ENCODE assay signal across 10 cellular contexts in the genomic region with DNA sequence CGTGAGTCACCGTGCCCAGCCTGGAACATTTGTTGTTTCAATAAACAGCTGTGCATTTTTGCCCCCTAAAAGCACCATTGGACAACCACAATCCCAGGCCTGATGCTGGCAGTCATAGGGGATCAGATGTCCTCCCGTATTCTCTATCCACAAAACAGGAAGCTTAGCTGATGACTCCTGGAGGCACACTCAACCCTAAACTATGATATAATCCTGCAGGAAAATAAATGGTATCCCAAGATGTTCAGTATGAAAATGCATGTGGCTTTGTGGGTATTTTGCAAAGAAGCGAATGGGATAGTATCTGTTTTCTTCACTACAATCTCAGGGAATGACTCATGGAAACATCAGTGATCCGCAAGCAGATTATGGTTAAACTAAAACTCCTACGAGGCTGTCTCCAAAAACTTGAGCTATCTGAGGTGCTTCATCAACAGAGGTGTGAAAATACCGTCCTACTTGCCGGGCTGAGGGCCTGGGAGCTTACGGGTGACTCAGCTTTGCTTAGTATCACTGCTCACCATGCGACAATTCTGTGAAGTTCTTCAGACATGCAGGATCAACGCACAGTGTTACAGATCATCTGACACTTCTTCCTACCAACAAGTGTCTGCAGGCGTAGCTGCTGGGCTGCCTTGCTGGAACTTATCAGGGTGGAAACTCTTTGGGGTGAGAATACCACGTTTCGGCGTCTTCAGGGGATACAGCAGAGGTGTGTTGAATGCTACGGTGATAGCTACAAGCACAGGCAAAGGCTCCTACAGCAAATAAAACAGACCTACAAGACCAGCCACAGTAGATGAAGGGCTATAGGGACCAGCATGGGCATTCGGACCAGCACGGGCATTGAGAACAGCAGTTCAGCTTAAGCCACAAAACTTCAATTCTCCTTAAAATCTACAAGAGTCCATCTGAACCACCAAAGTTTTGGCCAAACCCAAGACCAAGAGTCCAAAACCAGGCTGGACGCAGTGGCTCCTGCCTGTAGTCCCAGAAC.
A peak's percentile ranks its signal among the peaks of the same experiment; 100 is the strongest.
DNase-seq lines count a peak whose midpoint lies in the region; ATAC-seq, FAIRE-seq and TF ChIP-seq lines count a peak whose summit lies in the region.
"Had no signal": no experiment of that assay in that cellular context is flagged by ENCODE, and none has a peak within 500 bp of the region (broad histone marks: within the 10 kb centered on the region; RNA-seq: fewer than 3 reads in every experiment).

No MANE protein-coding gene starts in this region.

- POLR2A ChIA-PET in naive thymus-derived CD8-positive, alpha-beta T cell (lab: Charles Lee) = no interaction called here

- H3K27ac Mint-ChIP-seq in naive thymus-derived CD8-positive, alpha-beta T cell = no peak overlapping the region

- H3K4me3 ChIP-seq in astrocyte of the spinal cord (ENCODE audit: low read depth, low read length) (no peak overlapping the region), upper lobe of left lung (no peak overlapping the region)
- H3K4me3 ChIP-seq: left lung had no signal

- no peaks in the 10 kb centered on the region for H3K27me3 Mint-ChIP-seq in naive thymus-derived CD8-positive, alpha-beta T cell

- in situ Hi-C loops in astrocyte of the spinal cord (cut with HindIII; ENCODE audit: low sequenced_read_pairs) = no loop called here

- no peak overlapping the region for H3K4me3 Mint-ChIP-seq in naive thymus-derived CD8-positive, alpha-beta T cell

- no peak for FAIRE-seq in urothelium cell line (lab: Jason Lieb, UNC)

- no peaks in the 10 kb centered on the region for H3K36me3 ChIP-seq in upper lobe of left lung
- H3K36me3 ChIP-seq: left lung had no signal

- peak; percentile 15 for DNase-seq in stimulated activated CD4-positive, alpha-beta T cell treated with anti-CD3 and anti-CD28 coated beads, Interleukin-1b, Interleukin-23, amount 100 ng/mL, for 48 hours
- DNase-seq in stimulated activated CD4-positive, alpha-beta T cell treated with anti-CD3 and anti-CD28 coated beads, Interleukin-4, amount 100 ng/mL, for 4 hours = no peak
- DNase-seq in astrocyte of the spinal cord (ENCODE audit: low read depth, low spot score) = peak; percentile 96
- DNase-seq in iPS-NIHi7 (ENCODE audit: extremely low spot score) = peak; percentile 38
- DNase-seq in urothelium cell line (ENCODE audit: low spot score) = peak; percentile 23
- no peak for DNase-seq in naive thymus-derived CD8-positive, alpha-beta T cell
- DNase-seq in upper lobe of left lung = no peak
- DNase-seq: activated CD4-positive, alpha-beta T cell treated with anti-CD3 and anti-CD28 coated beads for 1 hour; left lung had no signal

- TF ChIP-seq POLR2A in upper lobe of left lung (IDR thresholded peaks at IDR 0.05) = no peak

- H3K36me3 Mint-ChIP-seq in naive thymus-derived CD8-positive, alpha-beta T cell = peaks cover 17 to 76% (median 70%) of the 10 kb centered on the region in 3 donors

- H3K27ac ChIP-seq in upper lobe of left lung = no peak overlapping the region
- H3K27ac ChIP-seq: left lung had no signal

- peaks cover 0 to 14% (median 4%) of the 10 kb centered on the region in 9 donors for H3K9me3 Mint-ChIP-seq in naive thymus-derived CD8-positive, alpha-beta T cell

- TF ChIP-seq CTCF in astrocyte of the spinal cord (IDR thresholded peaks at IDR 0.05; ENCODE audit: low read depth, low read length) (no peak), upper lobe of left lung (IDR thresholded peaks at IDR 0.05) (no peak)

- H3K4me1 Mint-ChIP-seq in naive thymus-derived CD8-positive, alpha-beta T cell = peaks cover 3 to 7% (median 5%) of the 10 kb centered on the region in 4 donors

- H3K4me1 ChIP-seq in upper lobe of left lung = no peaks in the 10 kb centered on the region
- H3K4me1 ChIP-seq: left lung had no signal

- no peaks in the 10 kb centered on the region for H3K9me3 ChIP-seq in upper lobe of left lung

- no peak for TF ChIP-seq EP300 in upper lobe of left lung (IDR thresholded peaks at IDR 0.05)

- ATAC-seq in HG02678 (IDR thresholded peaks at IDR 0.05; ENCODE audit: unreplicated experiment) = no peak
- ATAC-seq in naive thymus-derived CD8-positive, alpha-beta T cell = no peak
- ATAC-seq in upper lobe of left lung (ENCODE audit: low FRiP score in 2 of 2) = no peak

- 88 to 95% methylated on average over 18 to 19 of the region's 19 CpGs for WGBS in upper lobe of left lung, 2 donors

- H3K27me3 ChIP-seq in upper lobe of left lung = no peaks in the 10 kb centered on the region
- H3K27me3 ChIP-seq: left lung had no signal

Comparison
In these comparisons a context has a peak if more than half of its experiments do, and no peak if none do; other contexts are left out.
1. DNase-seq: peak in stimulated activated CD4-positive, alpha-beta T cell treated with anti-CD3 and anti-CD28 coated beads, Interleukin-1b, Interleukin-23, amount 100 ng/mL, for 48 hours (single experiment), astrocyte of the spinal cord (single experiment), iPS-NIHi7 (single experiment) and urothelium cell line (single experiment); none in stimulated activated CD4-positive, alpha-beta T cell treated with anti-CD3 and anti-CD28 coated beads, Interleukin-4, amount 100 ng/mL, for 4 hours (0 of 2), naive thymus-derived CD8-positive, alpha-beta T cell (0 of 10) and upper lobe of left lung (0 of 2).